10 cellular contexts compared by ENCODE assay signal in the genomic region with DNA sequence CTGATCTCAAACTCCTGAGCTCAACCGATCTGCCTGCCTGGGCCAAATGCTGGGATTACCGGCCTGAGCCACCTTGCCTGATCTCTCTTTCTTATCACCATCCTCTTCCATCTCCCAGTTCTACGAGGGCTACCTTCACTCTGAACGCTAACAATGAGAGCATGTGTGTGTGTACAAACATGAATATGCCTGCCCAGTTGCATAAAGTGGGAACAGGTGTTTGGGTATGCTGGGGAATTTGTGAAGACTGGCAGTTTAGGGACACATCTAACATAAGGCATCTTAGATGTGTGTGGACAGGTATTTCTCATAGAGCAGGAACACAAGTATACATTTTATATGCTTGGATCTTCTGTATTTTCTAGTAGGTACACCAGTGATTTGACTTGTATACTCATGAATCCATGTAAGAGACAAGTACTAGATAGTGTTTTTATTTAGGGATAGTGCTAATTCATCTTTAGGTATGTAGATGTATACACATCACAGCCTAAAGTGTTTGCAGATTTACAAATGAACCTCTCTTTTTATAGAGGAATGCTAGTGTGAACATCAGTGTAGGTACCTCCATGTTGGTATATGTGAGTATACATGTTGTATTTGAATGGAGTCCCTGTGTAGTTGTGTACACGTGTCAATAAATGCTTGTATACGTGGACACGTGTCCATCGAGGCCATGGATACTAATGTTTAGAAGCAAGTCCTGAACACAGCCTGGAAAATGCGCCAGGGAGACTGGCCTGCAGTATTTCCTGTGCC. TPM values are rescaled to one million over a fixed set of nuclear protein-coding genes. Genes with fewer than 3 reads are reported as not detected.
DNase-seq lines count a peak whose midpoint lies in the region; ATAC-seq, FAIRE-seq and TF ChIP-seq lines count a peak whose summit lies in the region.
"Had no signal": no experiment of that assay in that cellular context is flagged by ENCODE, and none has a peak within 500 bp of the region (broad histone marks: within the 10 kb centered on the region; RNA-seq: fewer than 3 reads in every experiment).

No MANE protein-coding gene starts in this region.

- DNase-seq in activated naive CD4-positive, alpha-beta T cell treated with anti-CD3 and anti-CD28 coated beads, Interleukin-2, amount 50 U/mL, for 72 hours (ENCODE audit: low spot score in 2 of 2) = no peak
- DNase-seq in activated CD8-positive, alpha-beta T cell treated with anti-CD3 and anti-CD28 coated beads, Interleukin-2, amount 10 ng/mL, durations not matched to agents 7 days and 5 days = no peak
- DNase-seq in keratinocyte (ENCODE audit: low read depth, low spot score) (no peak), type B pancreatic cell (ENCODE audit: extremely low spot score, unreplicated experiment) (no peak), substantia nigra (lab: John Stamatoyannopoulos, UW) (no peak), body of pancreas (no peak)
- DNase-seq: DND-41 had no signal

- FAIRE-seq in keratinocyte (lab: Jason Lieb, UNC) = peak; percentile 58

- peak overlapping the region; percentile 94 for H3K4me2 ChIP-seq in keratinocyte (ENCODE audit: control insufficient read depth, extremely low read depth, insufficient read depth, low read depth, low read length)

- intact Hi-C loops in body of pancreas (cut with DNase I) = no loop called here

- H3K27ac Mint-ChIP-seq in activated naive CD4-positive, alpha-beta T cell treated with anti-CD3 and anti-CD28 coated beads, Interleukin-2, amount 50 U/mL, for 24 hours = no peak overlapping the region
- no peak overlapping the region for H3K27ac Mint-ChIP-seq in activated naive CD4-positive, alpha-beta T cell treated with anti-CD3 and anti-CD28 coated beads, Interleukin-2, amount 50 U/mL, for 72 hours
- H3K27ac Mint-ChIP-seq in activated CD8-positive, alpha-beta T cell treated with anti-CD3 and anti-CD28 coated beads, Interleukin-2, amount 10 ng/mL, durations not matched to agents 7 days and 5 days = no peak overlapping the region
- H3K27ac Mint-ChIP-seq in type B pancreatic cell = no peak overlapping the region

- H3K4me1 Mint-ChIP-seq in activated naive CD4-positive, alpha-beta T cell treated with anti-CD3 and anti-CD28 coated beads, Interleukin-2, amount 50 U/mL, for 24 hours = peaks cover 52% of the 10 kb centered on the region
- peaks cover 46% of the 10 kb centered on the region for H3K4me1 Mint-ChIP-seq in activated CD8-positive, alpha-beta T cell treated with anti-CD3 and anti-CD28 coated beads, Interleukin-2, amount 10 ng/mL, durations not matched to agents 7 days and 5 days (ENCODE audit: low read depth)
- peaks cover 24% of the 10 kb centered on the region for H3K4me1 Mint-ChIP-seq in type B pancreatic cell (ENCODE audit: unreplicated experiment)

- ATAC-seq in activated naive CD4-positive, alpha-beta T cell treated with anti-CD3 and anti-CD28 coated beads, Interleukin-2, amount 50 U/mL, for 72 hours = no peak
- no peak for ATAC-seq in activated CD8-positive, alpha-beta T cell treated with anti-CD3 and anti-CD28 coated beads, Interleukin-2, amount 10 ng/mL, durations not matched to agents 7 days and 5 days
- ATAC-seq in HG03469 (IDR thresholded peaks at IDR 0.05; ENCODE audit: unreplicated experiment) (no peak), body of pancreas (no peak)

- H3K9me3 ChIP-seq in keratinocyte (ENCODE audit: control insufficient read depth, low read depth, low read length) (no peaks in the 10 kb centered on the region), body of pancreas (no peaks in the 10 kb centered on the region)

- H3K27ac ChIP-seq in keratinocyte (ENCODE audit: control insufficient read depth, insufficient read depth, low read length) (peak overlapping the region; percentile 5), substantia nigra (ENCODE audit: low read depth, low read length, poor library complexity, severe bottlenecking) (no peak overlapping the region), body of pancreas (no peak overlapping the region)

- no peak for TF ChIP-seq POLR2A in body of pancreas (IDR thresholded peaks at IDR 0.05)

- no peak overlapping the region for H2AFZ ChIP-seq in keratinocyte (ENCODE audit: control insufficient read depth, low read length)

- H4K20me1 ChIP-seq in keratinocyte (ENCODE audit: control insufficient read depth, extremely low read depth, insufficient read depth, low read length) = no peaks in the 10 kb centered on the region

- H3K79me2 ChIP-seq in keratinocyte (ENCODE audit: control insufficient read depth, insufficient read depth, low read length) = no peaks in the 10 kb centered on the region

- dilution Hi-C loops in keratinocyte (cut with MboI; ENCODE audit: extremely low pct_ligation_motif_present, low sequenced_read_pairs) = no loop called here

- H3K36me3 ChIP-seq in keratinocyte (ENCODE audit: control insufficient read depth in 2 of 2, extremely low read depth in 1 of 2, insufficient read depth in 2 of 2, low read length in 2 of 2) = no peaks in the 10 kb centered on the region
- no peaks in the 10 kb centered on the region for H3K36me3 ChIP-seq in body of pancreas (replicated peaks in 1 of 2; ENCODE audit: insufficient read depth in 1 of 2, low read depth in 2 of 2)

- 22 to 39% methylated on average over 9 of the region's 9 CpGs for WGBS in body of pancreas, 2 donors

- H3K4me3 ChIP-seq in keratinocyte (ENCODE audit: control insufficient read depth in 2 of 3, extremely low read depth in 1 of 3, insufficient read depth in 2 of 3, low read depth in 1 of 3, low read length in 3 of 3) (peak overlapping the region; percentile 13 to 68 (median 19)), body of pancreas (no peak overlapping the region)

- no peaks in the 10 kb centered on the region for H3K9me1 ChIP-seq in keratinocyte (ENCODE audit: control insufficient read depth, extremely low read depth, insufficient read depth, low read length)

- peaks cover 7% of the 10 kb centered on the region for H3K4me1 ChIP-seq in keratinocyte (ENCODE audit: control insufficient read depth, extremely low read depth, insufficient read depth, low read length)
- peaks cover 43% of the 10 kb centered on the region for H3K4me1 ChIP-seq in body of pancreas

- H3K9ac ChIP-seq in keratinocyte (ENCODE audit: control insufficient read depth, extremely low read depth, insufficient read depth, low read length) = peak overlapping the region; percentile 44

- CTCF ChIA-PET in activated CD8-positive, alpha-beta T cell treated with anti-CD3 and anti-CD28 coated beads, Interleukin-2, amount 10 ng/mL, durations not matched to agents 7 days and 5 days (lab: Charles Lee) = interaction anchor here (0.9 to 1.6 kb wide), 2 partner anchors 28 to 30 kb away, joined by 3 to 5 read pairs; no protein-coding TSS in a partner anchor

- no peaks in the 10 kb centered on the region for H3K9me3 Mint-ChIP-seq in activated naive CD4-positive, alpha-beta T cell treated with anti-CD3 and anti-CD28 coated beads, Interleukin-2, amount 50 U/mL, for 24 hours
- H3K9me3 Mint-ChIP-seq in activated naive CD4-positive, alpha-beta T cell treated with anti-CD3 and anti-CD28 coated beads, Interleukin-2, amount 50 U/mL, for 72 hours = peaks cover 0 to 4% of the 10 kb centered on the region in 2 donors
- H3K9me3 Mint-ChIP-seq in activated CD8-positive, alpha-beta T cell treated with anti-CD3 and anti-CD28 coated beads, Interleukin-2, amount 10 ng/mL, durations not matched to agents 7 days and 5 days (ENCODE audit: insufficient read depth) = no peaks in the 10 kb centered on the region
- H3K9me3 Mint-ChIP-seq in type B pancreatic cell = peaks cover 4% of the 10 kb centered on the region

- H3K4me3 Mint-ChIP-seq in activated naive CD4-positive, alpha-beta T cell treated with anti-CD3 and anti-CD28 coated beads, Interleukin-2, amount 50 U/mL, for 24 hours = peak overlapping the region; percentile 57
- peak overlapping the region; percentile 51 for H3K4me3 Mint-ChIP-seq in activated CD8-positive, alpha-beta T cell treated with anti-CD3 and anti-CD28 coated beads, Interleukin-2, amount 10 ng/mL, durations not matched to agents 7 days and 5 days
- peak overlapping the region; percentile 31 for H3K4me3 Mint-ChIP-seq in type B pancreatic cell

- H3K36me3 Mint-ChIP-seq in activated naive CD4-positive, alpha-beta T cell treated with anti-CD3 and anti-CD28 coated beads, Interleukin-2, amount 50 U/mL, for 24 hours = peaks cover 7% of the 10 kb centered on the region
- peaks cover 12% of the 10 kb centered on the region in 2 donors for H3K36me3 Mint-ChIP-seq in activated naive CD4-positive, alpha-beta T cell treated with anti-CD3 and anti-CD28 coated beads, Interleukin-2, amount 50 U/mL, for 72 hours
- peaks cover 1% of the 10 kb centered on the region for H3K36me3 Mint-ChIP-seq in activated CD8-positive, alpha-beta T cell treated with anti-CD3 and anti-CD28 coated beads, Interleukin-2, amount 10 ng/mL, durations not matched to agents 7 days and 5 days (ENCODE audit: low read depth)
- H3K36me3 Mint-ChIP-seq in type B pancreatic cell = peaks cover 13% of the 10 kb centered on the region

- POLR2A ChIA-PET in activated CD8-positive, alpha-beta T cell treated with anti-CD3 and anti-CD28 coated beads, Interleukin-2, amount 10 ng/mL, durations not matched to agents 7 days and 5 days (lab: Charles Lee) = no interaction called here

- TF ChIP-seq CTCF in keratinocyte (optimal IDR thresholded peaks at IDR 0.05 in 1 of 3, IDR thresholded peaks at IDR 0.05 in 1 of 3, conservative IDR thresholded peaks at IDR 0.05 in 1 of 3; ENCODE audit: extremely low read depth in 1 of 3, insufficient read depth in 2 of 3, low read length in 3 of 3) (no peak), type B pancreatic cell (conservative IDR thresholded peaks at IDR 0.05) (no peak), body of pancreas (IDR thresholded peaks at IDR 0.05) (no peak)

- peaks cover 54% of the 10 kb centered on the region for H3K27me3 Mint-ChIP-seq in activated naive CD4-positive, alpha-beta T cell treated with anti-CD3 and anti-CD28 coated beads, Interleukin-2, amount 50 U/mL, for 24 hours
- H3K27me3 Mint-ChIP-seq in activated CD8-positive, alpha-beta T cell treated with anti-CD3 and anti-CD28 coated beads, Interleukin-2, amount 10 ng/mL, durations not matched to agents 7 days and 5 days (ENCODE audit: low read depth) = peaks cover 88% of the 10 kb centered on the region
- peaks cover 95% of the 10 kb centered on the region for H3K27me3 Mint-ChIP-seq in type B pancreatic cell

- H3K27me3 ChIP-seq in keratinocyte (ENCODE audit: control insufficient read depth, extremely low read depth, insufficient read depth, low read length) (peaks cover 88% of the 10 kb centered on the region), body of pancreas (peaks cover 0 to 50% of the 10 kb centered on the region in 2 donors)

RNA-seq across cellular contexts. Expression of a gene that starts 1.2 kb away (rescaled TPM):
- total RNA-seq in activated naive CD4-positive, alpha-beta T cell treated with anti-CD3 and anti-CD28 coated beads, Interleukin-2, amount 50 U/mL, for 72 hours = under 1 TPM; 0.27 to 0.56 TPM
- not detected for total RNA-seq in activated CD8-positive, alpha-beta T cell treated with anti-CD3 and anti-CD28 coated beads, Interleukin-2, amount 10 ng/mL, durations not matched to agents 7 days and 5 days
- 0.10 to 0.22 TPM (median 0.18 TPM) in 3 replicates for polyA plus RNA-seq in keratinocyte
- polyA plus RNA-seq in keratinocyte (2011; ENCODE audit: low read depth) = 0.42 TPM
- 0.31 and 0.34 TPM in 2 replicates for polyA plus RNA-seq in keratinocyte (2011; cell fraction: cytosol; rRNA removed)
- 0.32 and 0.77 TPM in 2 replicates for polyA plus RNA-seq in keratinocyte (2011; cell fraction: nucleus; rRNA removed)
- 0.30 and 0.49 TPM in 2 replicates for polyA plus RNA-seq in keratinocyte (2012; ENCODE audit: low replicate concordance)
- polyA minus RNA-seq in keratinocyte = 0.10 to 1.4 TPM (median 0.23 TPM) in 3 replicates
- polyA minus RNA-seq in keratinocyte (2011; cell fraction: cytosol; rRNA and poly(A)+ RNA removed) = 1.7 TPM
- polyA minus RNA-seq in keratinocyte (2011; cell fraction: nucleus; rRNA and poly(A)+ RNA removed) = 0.62 TPM in 1 of 2 replicates, not detected in the other
- total RNA-seq in type B pancreatic cell (ENCODE audit: low replicate concordance) = 3.1 and 10.4 TPM in 2 replicates
- not detected for total RNA-seq in body of pancreas
- total RNA-seq: myocyte had no signal

RNA-seq across cellular contexts. Expression of a gene that starts 27.2 kb away (rescaled TPM):
- under 1 TPM in 1 of 2 donors, not detected in 1; 0.10 TPM for total RNA-seq in activated naive CD4-positive, alpha-beta T cell treated with anti-CD3 and anti-CD28 coated beads, Interleukin-2, amount 50 U/mL, for 72 hours
- not detected for total RNA-seq in activated CD8-positive, alpha-beta T cell treated with anti-CD3 and anti-CD28 coated beads, Interleukin-2, amount 10 ng/mL, durations not matched to agents 7 days and 5 days
- polyA plus RNA-seq in keratinocyte = 0.62 to 0.81 TPM (median 0.72 TPM) in 3 replicates
- 8.7 TPM for polyA plus RNA-seq in keratinocyte (2011; ENCODE audit: low read depth)
- 0.97 and 1.3 TPM in 2 replicates for polyA plus RNA-seq in keratinocyte (2011; cell fraction: cytosol; rRNA removed)
- 2.3 and 3.3 TPM in 2 replicates for polyA plus RNA-seq in keratinocyte (2011; cell fraction: nucleus; rRNA removed)
- polyA plus RNA-seq in keratinocyte (2012; ENCODE audit: low replicate concordance) = 1.6 and 17.5 TPM in 2 replicates
- polyA minus RNA-seq in keratinocyte = 0.64 to 1.8 TPM (median 1.0 TPM) in 3 replicates
- polyA minus RNA-seq in keratinocyte (2011; cell fraction: cytosol; rRNA and poly(A)+ RNA removed) = 2.1 TPM
- polyA minus RNA-seq in keratinocyte (2011; cell fraction: nucleus; rRNA and poly(A)+ RNA removed) = 1.1 and 1.3 TPM in 2 replicates
- total RNA-seq in type B pancreatic cell (ENCODE audit: low replicate concordance) (15.9 and 16.7 TPM in 2 replicates), body of pancreas (not detected)

Comparison
In these comparisons a context has a peak if more than half of its experiments do, and no peak if none do; other contexts are left out.
1. H3K4me3 ChIP-seq: peak in keratinocyte (3 of 3); none in body of pancreas (0 of 2).
2. RNA of a gene that starts 27.2 kb away (total RNA-seq): 15.9 to 16.7 TPM in type B pancreatic cell; 0.10 TPM in activated naive CD4-positive, alpha-beta T cell treated with anti-CD3 and anti-CD28 coated beads, Interleukin-2, amount 50 U/mL, for 72 hours, not detected in activated CD8-positive, alpha-beta T cell treated with anti-CD3 and anti-CD28 coated beads, Interleukin-2, amount 10 ng/mL, durations not matched to agents 7 days and 5 days and not detected in body of pancreas; every median in the first group is over 10 times any median in the second.
3. Peak in every context shown above with its lines, with median percentiles within 50 percentile points of each other: H3K4me3 Mint-ChIP-seq.